In genomic region chr22:43890901-43891331, GRCh38 we compare ENCODE assay signal across 22 cellular contexts. TPM values are rescaled to one million over a fixed set of nuclear protein-coding genes. Genes with fewer than 3 reads are reported as not detected.
A peak's percentile ranks its signal among the peaks of the same experiment; 100 is the strongest.
DNase-seq lines count a peak whose midpoint lies in the region; ATAC-seq and TF ChIP-seq lines count a peak whose summit lies in the region.
"Had no signal": no experiment of that assay in that cellular context is flagged by ENCODE, and none has a peak within 500 bp of the region (broad histone marks: within the 10 kb centered on the region; RNA-seq: fewer than 3 reads in every experiment).

No MANE protein-coding gene starts in this region.

- H2BK5ac ChIP-seq in mesendoderm (ENCODE audit: low read length), result no peak overlapping the region

- H3K27me3 ChIP-seq in left ventricle myocardium inferior (ENCODE audit: low read depth), result peaks cover 97% of the 10 kb centered on the region
- H3K27me3 ChIP-seq in mesendoderm (ENCODE audit: insufficient read depth, low read length, poor library complexity), result peaks cover 2% of the 10 kb centered on the region

- ATAC-seq in Right ventricle myocardium inferior, result no peak
- ATAC-seq: PC-3 had no signal

- H3K79me2 ChIP-seq in mesendoderm (ENCODE audit: control insufficient read depth, insufficient read depth, low read length), result no peaks in the 10 kb centered on the region

- no peak overlapping the region for H2BK120ac ChIP-seq in mesendoderm (ENCODE audit: low read depth, low read length)

- peak overlapping the region; percentile 13 for H3K9ac ChIP-seq in mesendoderm (ENCODE audit: low read length)

- no peak overlapping the region for H4K8ac ChIP-seq in mesendoderm (ENCODE audit: low read depth, low read length)

- H3K4me1 ChIP-seq in left ventricle myocardium inferior, result peaks cover 11% of the 10 kb centered on the region
- H3K4me1 ChIP-seq in mesendoderm (ENCODE audit: control insufficient read depth, low read depth, low read length), result no peaks in the 10 kb centered on the region
- H3K4me1 ChIP-seq: adrenal gland had no signal

- TF ChIP-seq CTCF in left ventricle myocardium inferior (IDR thresholded peaks at IDR 0.05; ENCODE audit: borderline replicate concordance), result no peak
- no peak for TF ChIP-seq CTCF in chondrocyte (IDR thresholded peaks at IDR 0.05)

- H3K27me3 Mint-ChIP-seq in chondrocyte (ENCODE audit: low read depth), result peaks cover 57% of the 10 kb centered on the region

- no peaks in the 10 kb centered on the region for H3K36me3 Mint-ChIP-seq in chondrocyte (ENCODE audit: low read depth)
- H3K36me3 Mint-ChIP-seq: stimulated activated naive B cell treated with anti-CD40 and anti-IgM and Interleukin-4, amounts not matched to agents 10 μg/mL and 1 μg/mL and 100 μg/mL, for 72 hours had no signal

- peak overlapping the region; percentile 59 for H3K4me2 ChIP-seq in mesendoderm (ENCODE audit: low read length)

- H3K18ac ChIP-seq in mesendoderm (ENCODE audit: low read length), result no peak overlapping the region

- peak overlapping the region; percentile 25 for H3K56ac ChIP-seq in mesendoderm (ENCODE audit: low read length)

- H3K23ac ChIP-seq in mesendoderm (ENCODE audit: low read length), result no peak overlapping the region

- intact Hi-C loops in left ventricle myocardium inferior (cut with micrococcal nuclease) (no loop called here), Right ventricle myocardium inferior (cut with DNase I) (no loop called here)

- WGBS in mesendoderm (ENCODE audit: extremely low coverage, insufficient coverage, low lambda C conversion rate), result no CpG with 5 or more reads among the region's 24 CpGs

- DNase-seq in left ventricle myocardium inferior, result no peak
- DNase-seq in Right ventricle myocardium inferior (ENCODE audit: missing footprints), result no peak
- peak; percentile 83 for DNase-seq in chondrocyte (ENCODE audit: low spot score)
- DNase-seq in mesendoderm, result no peak
- DNase-seq in DMS153 (lab: John Stamatoyannopoulos, UW), result no peak
- DNase-seq in NCI-H1105 (lab: John Stamatoyannopoulos, UW), result no peak
- DNase-seq in activated CD4-positive, alpha-beta T cell treated with anti-CD3 and anti-CD28 coated beads, Interleukin-2, amount 50 U/mL, for 1 hour, result no peak
- no peak for DNase-seq in mesenteric fat pad (ENCODE audit: low spot score)
- DNase-seq: activated CD4-positive, alpha-beta memory T cell treated with anti-CD3 and anti-CD28 coated beads, Interleukin-2, amount 10 ng/mL, durations not matched to agents 7 days and 5 days; GF-D8; Karpas-422; NCI-H1436; NCI-H446; PC-3; stimulated activated naive B cell treated with anti-CD40 and anti-IgM and Interleukin-4, amounts not matched to agents 10 μg/mL and 1 μg/mL and 100 μg/mL, for 72 hours had no signal

- H3K4me3 ChIP-seq in left ventricle myocardium inferior (peak overlapping the region; percentile 7), mesendoderm (ENCODE audit: low read length) (no peak overlapping the region)
- H3K4me3 ChIP-seq: adrenal gland, SK-N-MC had no signal

- H4K5ac ChIP-seq in mesendoderm (ENCODE audit: low read length), result no peak overlapping the region

- no peak overlapping the region for H2AK5ac ChIP-seq in mesendoderm (ENCODE audit: low read length)

- H3K4me3 Mint-ChIP-seq in chondrocyte (ENCODE audit: unreplicated experiment), result no peak overlapping the region
- H3K4me3 Mint-ChIP-seq: activated CD4-positive, alpha-beta memory T cell treated with anti-CD3 and anti-CD28 coated beads, Interleukin-2, amount 10 ng/mL, durations not matched to agents 7 days and 5 days had no signal

- no peak overlapping the region for H3K27ac Mint-ChIP-seq in chondrocyte (ENCODE audit: unreplicated experiment)
- H3K27ac Mint-ChIP-seq: activated CD4-positive, alpha-beta memory T cell treated with anti-CD3 and anti-CD28 coated beads, Interleukin-2, amount 10 ng/mL, durations not matched to agents 7 days and 5 days; stimulated activated naive B cell treated with anti-CD40 and anti-IgM and Interleukin-4, amounts not matched to agents 10 μg/mL and 1 μg/mL and 100 μg/mL, for 72 hours had no signal

- no peak overlapping the region for H3K4ac ChIP-seq in mesendoderm (ENCODE audit: low read depth, low read length)

- H3K9me3 Mint-ChIP-seq in chondrocyte (ENCODE audit: low read depth), result no peaks in the 10 kb centered on the region
- H3K9me3 Mint-ChIP-seq: activated CD4-positive, alpha-beta memory T cell treated with anti-CD3 and anti-CD28 coated beads, Interleukin-2, amount 10 ng/mL, durations not matched to agents 7 days and 5 days; stimulated activated naive B cell treated with anti-CD40 and anti-IgM and Interleukin-4, amounts not matched to agents 10 μg/mL and 1 μg/mL and 100 μg/mL, for 72 hours had no signal

- H3K9me3 ChIP-seq in left ventricle myocardium inferior (replicated peaks), result no peaks in the 10 kb centered on the region
- H3K9me3 ChIP-seq: adrenal gland had no signal

- peaks cover 3% of the 10 kb centered on the region for H3K4me1 Mint-ChIP-seq in chondrocyte (ENCODE audit: low read depth)
- H3K4me1 Mint-ChIP-seq: activated CD4-positive, alpha-beta memory T cell treated with anti-CD3 and anti-CD28 coated beads, Interleukin-2, amount 10 ng/mL, durations not matched to agents 7 days and 5 days had no signal

- no peaks in the 10 kb centered on the region for H3K79me1 ChIP-seq in mesendoderm (ENCODE audit: low read length)

- H3K36me3 ChIP-seq in left ventricle myocardium inferior, result no peaks in the 10 kb centered on the region
- no peaks in the 10 kb centered on the region for H3K36me3 ChIP-seq in mesendoderm (ENCODE audit: control insufficient read depth, insufficient read depth, low read length)
- H3K36me3 ChIP-seq: adrenal gland had no signal

- H3K27ac ChIP-seq in left ventricle myocardium inferior (replicated peaks) (no peak overlapping the region), mesendoderm (ENCODE audit: low read depth, low read length) (no peak overlapping the region)
- H3K27ac ChIP-seq: adrenal gland, HL-60, SK-N-MC had no signal

- no peak overlapping the region for H2BK15ac ChIP-seq in mesendoderm (replicated peaks; ENCODE audit: low read depth)

RNA-seq across cellular contexts. Expression of gene PNPLA5, which starts 0.9 kb away (rescaled TPM):
- total RNA-seq in left ventricle myocardium inferior, result not detected
- not detected for total RNA-seq in Right ventricle myocardium inferior
- total RNA-seq in chondrocyte, result not detected in 3 replicates
- polyA plus RNA-seq in mesendoderm (2013, experiment 1 of 2), result 2.0 TPM
- 2.3 TPM for polyA plus RNA-seq in mesendoderm (2013, experiment 2 of 2)
- total RNA-seq in mesenteric fat pad, result not detected
- total RNA-seq: activated CD4-positive, alpha-beta memory T cell treated with anti-CD3 and anti-CD28 coated beads, Interleukin-2, amount 10 ng/mL, durations not matched to agents 7 days and 5 days; adrenal gland; kidney epithelial cell; mononuclear cell; omental fat pad; PC-3; urinary bladder had no signal
- polyA plus RNA-seq: adrenal gland, urinary bladder had no signal

RNA-seq across cellular contexts. Expression of gene SULT4A1, which starts 28.6 kb away (rescaled TPM):
- total RNA-seq in left ventricle myocardium inferior (0.08 TPM), Right ventricle myocardium inferior (0.14 TPM), chondrocyte (0.68 to 3.3 TPM (median 2.9 TPM) in 3 replicates), mesenteric fat pad (1.7 TPM)
- 3.9 TPM for polyA plus RNA-seq in mesendoderm (2013, experiment 1 of 2)
- 3.7 TPM for polyA plus RNA-seq in mesendoderm (2013, experiment 2 of 2)
- total RNA-seq: activated CD4-positive, alpha-beta memory T cell treated with anti-CD3 and anti-CD28 coated beads, Interleukin-2, amount 10 ng/mL, durations not matched to agents 7 days and 5 days; mononuclear cell; PC-3 had no signal

RNA-seq across cellular contexts. Expression of gene PNPLA3, which starts 32.7 kb away (rescaled TPM):
- total RNA-seq in left ventricle myocardium inferior, result not detected
- total RNA-seq in Right ventricle myocardium inferior, result 0.46 TPM
- 2.5 to 3.5 TPM (median 2.5 TPM) in 3 replicates for total RNA-seq in chondrocyte
- 19.5 TPM for polyA plus RNA-seq in mesendoderm (2013, experiment 1 of 2)
- polyA plus RNA-seq in mesendoderm (2013, experiment 2 of 2), result 17.6 TPM
- 0.93 TPM for total RNA-seq in mesenteric fat pad
- total RNA-seq: mononuclear cell had no signal
